ENCODE assay signal across 8 cellular contexts in the genomic region with DNA sequence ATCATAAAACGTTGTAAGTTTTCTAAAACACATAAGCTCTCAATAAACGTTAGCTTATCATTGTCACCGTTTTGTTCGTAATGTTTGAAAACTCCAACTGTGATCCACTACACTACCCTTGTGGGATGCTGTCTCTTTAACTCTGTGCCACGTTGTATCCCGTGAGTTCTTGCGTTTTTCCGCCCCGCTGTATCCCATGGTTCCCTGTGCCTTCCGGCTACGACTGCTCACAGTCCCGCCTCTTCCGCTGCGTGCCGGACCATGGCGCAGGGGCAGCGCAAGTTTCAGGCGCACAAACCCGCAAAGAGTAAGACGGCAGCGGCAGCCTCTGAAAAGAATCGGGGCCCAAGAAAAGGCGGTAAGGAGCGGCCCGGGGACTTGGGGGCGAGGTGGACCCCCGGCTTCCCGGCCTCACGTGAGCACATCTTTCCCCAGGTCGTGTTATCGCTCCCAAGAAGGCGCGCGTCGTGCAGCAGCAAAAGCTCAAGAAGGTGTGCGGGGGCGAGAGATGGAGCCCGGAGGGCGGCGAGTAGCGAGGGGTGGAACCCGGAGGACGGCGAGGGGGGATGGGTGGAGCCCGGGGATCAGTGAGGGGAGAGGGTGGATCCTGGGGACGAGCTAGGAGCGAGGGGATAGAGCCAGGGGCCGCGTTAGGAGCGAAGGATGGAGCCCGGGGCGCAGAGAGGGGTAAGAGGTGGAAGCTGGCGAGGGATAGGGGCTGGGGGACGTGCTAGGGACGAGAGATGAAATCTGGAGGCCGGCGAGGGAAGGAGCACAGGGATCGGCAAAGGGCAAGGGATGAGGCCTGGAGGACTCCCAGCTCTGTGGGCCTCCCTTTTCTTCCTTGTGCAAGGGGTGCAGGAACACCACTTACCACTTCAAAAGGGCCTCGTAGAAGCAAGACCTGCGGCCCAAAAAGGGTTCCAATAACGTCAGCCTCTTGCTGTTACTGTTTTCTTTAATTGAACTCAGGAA. TPM values are rescaled to one million over a fixed set of nuclear protein-coding genes. Genes with fewer than 3 reads are reported as not detected.
A peak's percentile ranks its signal among the peaks of the same experiment; 100 is the strongest.
DNase-seq lines count a peak whose midpoint lies in the region; ATAC-seq, FAIRE-seq and TF ChIP-seq lines count a peak whose summit lies in the region.

Gene C19orf53 (plus strand): TSS at position 240 of the 975 bp plus-strand sequence. CDS start 22 bp downstream, at position 262.

- H3K9me3 ChIP-seq in Loucy (ENCODE audit: insufficient read depth, low read depth, low read length): no peaks in the 10 kb centered on the region

- peak within 1 kb of the TSS; percentile 100 for H3K4me3 Mint-ChIP-seq in natural killer cell

- ATAC-seq in natural killer cell: peak; percentile 99 to 100 (median 99)

- H3K9me3 Mint-ChIP-seq in natural killer cell: no peaks in the 10 kb centered on the region

- H3K4me1 Mint-ChIP-seq in natural killer cell: peaks cover 19 to 28% of the 10 kb centered on the region in 2 donors

- H3K27me3 Mint-ChIP-seq in natural killer cell (ENCODE audit: low read depth in 2 of 2): no peaks in the 10 kb centered on the region

- peak within 1 kb of the TSS; percentile 97 for H3K4me3 ChIP-seq in Loucy (ENCODE audit: low read length, poor library complexity, severe bottlenecking)

- no peaks in the 10 kb centered on the region for H3F3A ChIP-seq in Loucy (ENCODE audit: low read depth)

- no peaks in the 10 kb centered on the region for H3K36me3 Mint-ChIP-seq in natural killer cell

- TF ChIP-seq POLR2A in H54 (IDR thresholded peaks at IDR 0.05; ENCODE audit: low read depth, low read length): peak; percentile 85
- peak; percentile 90 for TF ChIP-seq POLR2A in Raji (IDR thresholded peaks at IDR 0.05; ENCODE audit: insufficient read depth, low read depth, low read length)

- H3K9me2 ChIP-seq in Loucy (replicated peaks; ENCODE audit: low read depth, low read length): no peaks in the 10 kb centered on the region

- intact Hi-C loops in natural killer cell (cut with micrococcal nuclease): loop anchor here (1.0 kb wide), 1 partner anchor 21 kb away; the partner anchor contains the start of gene ZSWIM4

- H2AFZ ChIP-seq in Loucy (ENCODE audit: low read length): peak within 1 kb of the TSS; percentile 80

- H3K27ac Mint-ChIP-seq in natural killer cell: peak within 1 kb of the TSS; percentile 93 to 95

- H3K36me3 ChIP-seq in Loucy (ENCODE audit: insufficient read depth, low read length): peaks cover 19% of the 10 kb centered on the region; the same call in 1 of the 2 replicates

- DNase-seq in EL: peak; percentile 93
- DNase-seq in H54 (ENCODE audit: insufficient read length, low spot score): peak; percentile 85
- DNase-seq in activated T-helper 9 cell treated with anti-CD3 and anti-CD28 coated beads, Interleukin-2, amount 50 U/mL, for 16 hours (ENCODE audit: low read depth): peak; percentile 79
- DNase-seq in fibroblast of peridontal ligament (ENCODE audit: extremely low read depth): peak; percentile 93
- DNase-seq in natural killer cell: peak; percentile 77
- DNase-seq in stimulated activated naive CD4-positive, alpha-beta T cell treated with Interleukin-2 at 50 U/mL for 16 hours (lab: John Stamatoyannopoulos, UW): peak; percentile 91

- peak within 1 kb of the TSS; percentile 87 for H3K4me2 ChIP-seq in Loucy (ENCODE audit: low read depth, low read length, poor library complexity, severe bottlenecking)

- peaks cover 4% of the 10 kb centered on the region for H3K27me3 ChIP-seq in Loucy (ENCODE audit: insufficient read depth, low read length, poor library complexity, severe bottlenecking)

- TF ChIP-seq CTCF in Loucy (conservative IDR thresholded peaks at IDR 0.05; ENCODE audit: low read length): no peak
- TF ChIP-seq CTCF in natural killer cell (IDR thresholded peaks at IDR 0.05): no peak

- H3K79me2 ChIP-seq in Loucy (ENCODE audit: insufficient read depth, low read length): peaks cover 30% of the 10 kb centered on the region

- H3K9ac ChIP-seq in Loucy (ENCODE audit: low read depth, low read length, poor library complexity, severe bottlenecking): peak within 1 kb of the TSS; percentile 94

- H4K20me1 ChIP-seq in Loucy (ENCODE audit: insufficient read depth, low read length, poor library complexity, severe bottlenecking): peaks cover 21% of the 10 kb centered on the region

- FAIRE-seq in H54 (lab: Jason Lieb, UNC): peak; percentile 62

- H3K4me1 ChIP-seq in Loucy (ENCODE audit: insufficient read depth, low read length, poor library complexity, severe bottlenecking): peaks cover 9% of the 10 kb centered on the region

RNA-seq across cellular contexts. Expression of gene C19orf53, which starts in this region (rescaled TPM):
- total RNA-seq in natural killer cell: 10 to 100 TPM; 52.2 to 56.6 (median 54.7) TPM

Comparison
In these comparisons a context has a peak if more than half of its experiments do, and no peak if none do; other contexts are left out.
1. Peak in every context shown above with its lines: DNase-seq, ATAC-seq and H3K4me3 ChIP-seq.